In genomic region chr1:182669266-182669665, GRCh38 we compare ENCODE assay signal across 31 cellular contexts. TPM values are rescaled to one million over a fixed set of nuclear protein-coding genes. Genes with fewer than 3 reads are reported as not detected.
"Had no signal": no experiment of that assay in that cellular context is flagged by ENCODE, and none has a peak within 500 bp of the region (broad histone marks: within the 10 kb centered on the region; RNA-seq: fewer than 3 reads in every experiment).

No MANE protein-coding gene starts in this region.

- H3K4me1 Mint-ChIP-seq: stimulated activated memory B cell treated with anti-CD40 and anti-IgM and Interleukin-4, amounts not matched to agents 10 μg/mL and 1 μg/mL and 100 μg/mL, for 72 hours had no signal

- H3K36me3 Mint-ChIP-seq: naive thymus-derived CD4-positive, alpha-beta T cell; stimulated activated memory B cell treated with anti-CD40 and anti-IgM and Interleukin-4, amounts not matched to agents 10 μg/mL and 1 μg/mL and 100 μg/mL, for 72 hours had no signal

- H3K9me3 ChIP-seq: colonic mucosa, esophagus squamous epithelium, left lung, ovary, psoas muscle, spleen, testis, tibial nerve, upper lobe of left lung had no signal

- FAIRE-seq: endometrium, frontal cortex, kidney, urothelium cell line had no signal

- H3K4me3 Mint-ChIP-seq: dendritic cell treated with granulocyte-macrophage colony-stimulating factor and Interleukin-4, amounts not matched to agents 40 ng/mL and 50 ng/mL, for 4 days; naive thymus-derived CD4-positive, alpha-beta T cell; nephron; stimulated activated memory B cell treated with anti-CD40 and anti-IgM and Interleukin-4, amounts not matched to agents 10 μg/mL and 1 μg/mL and 100 μg/mL, for 72 hours had no signal

- H3K4me1 ChIP-seq: colonic mucosa, esophagus squamous epithelium, left lung had no signal

- H3K36me3 ChIP-seq: colonic mucosa, esophagus squamous epithelium, left lung, ovary, spleen, tibial nerve, upper lobe of left lung had no signal

- DNase-seq: colonic mucosa; effector memory CD4-positive, alpha-beta T cell; erythroblast; esophagus squamous epithelium; kidney; left lung; mesenchymal stem cell; midbrain; naive thymus-derived CD4-positive, alpha-beta T cell; occipital lobe; ovary; posterior cingulate gyrus; psoas muscle; right cardiac atrium; spleen; stimulated activated CD4-positive, alpha-beta T cell treated with anti-CD3 and anti-CD28 coated beads, Interleukin-4, amount 100 ng/mL, for 4 hours; stimulated activated naive CD8-positive, alpha-beta T cell treated with anti-CD3 and anti-CD28 coated beads, Interleukin-15, Interleukin-2, amounts not matched to agents 100 U/mL and 50 U/mL, for 24 hours; substantia nigra; testis; upper lobe of left lung had no signal

- H3K27me3 ChIP-seq: colonic mucosa, ovary, testis, tibial nerve, upper lobe of left lung had no signal

- H3K27ac ChIP-seq: colonic mucosa, esophagus squamous epithelium, left lung, ovary, psoas muscle, skin epidermis, spleen, testis, tibial nerve, upper lobe of left lung had no signal

- H3K27ac Mint-ChIP-seq: dendritic cell treated with granulocyte-macrophage colony-stimulating factor and Interleukin-4, amounts not matched to agents 40 ng/mL and 50 ng/mL, for 4 days; naive thymus-derived CD4-positive, alpha-beta T cell; nephron; stimulated activated memory B cell treated with anti-CD40 and anti-IgM and Interleukin-4, amounts not matched to agents 10 μg/mL and 1 μg/mL and 100 μg/mL, for 72 hours had no signal

- H3K9me3 Mint-ChIP-seq: dendritic cell treated with granulocyte-macrophage colony-stimulating factor and Interleukin-4, amounts not matched to agents 40 ng/mL and 50 ng/mL, for 4 days; naive thymus-derived CD4-positive, alpha-beta T cell; nephron; stimulated activated memory B cell treated with anti-CD40 and anti-IgM and Interleukin-4, amounts not matched to agents 10 μg/mL and 1 μg/mL and 100 μg/mL, for 72 hours had no signal

- H3K4me3 ChIP-seq: colonic mucosa, esophagus squamous epithelium, left lung, ovary, psoas muscle, skin epidermis, spleen, testis, tibial nerve, upper lobe of left lung had no signal

- ATAC-seq: left lung; naive thymus-derived CD4-positive, alpha-beta T cell; psoas muscle; right cardiac atrium; stimulated activated memory B cell treated with anti-CD40 and anti-IgM and Interleukin-4, amounts not matched to agents 10 μg/mL and 1 μg/mL and 100 μg/mL, for 72 hours; stimulated activated naive CD8-positive, alpha-beta T cell treated with anti-CD3 and anti-CD28 coated beads, Interleukin-15, Interleukin-2, amounts not matched to agents 100 U/mL and 50 U/mL, for 24 hours had no signal

RNA-seq across cellular contexts. Expression of gene RGS8, which starts 15.1 kb away (rescaled TPM):
- total RNA-seq: colonic mucosa; esophagus squamous epithelium; kidney; lower leg skin; lung microvascular endothelial cell; naive thymus-derived CD4-positive, alpha-beta T cell; psoas muscle; renal cortical epithelial cell; tibial nerve had no signal
- polyA plus RNA-seq: naive thymus-derived CD4-positive, alpha-beta T cell had no signal
